9 cellular contexts compared by ENCODE assay signal in the genomic region with DNA sequence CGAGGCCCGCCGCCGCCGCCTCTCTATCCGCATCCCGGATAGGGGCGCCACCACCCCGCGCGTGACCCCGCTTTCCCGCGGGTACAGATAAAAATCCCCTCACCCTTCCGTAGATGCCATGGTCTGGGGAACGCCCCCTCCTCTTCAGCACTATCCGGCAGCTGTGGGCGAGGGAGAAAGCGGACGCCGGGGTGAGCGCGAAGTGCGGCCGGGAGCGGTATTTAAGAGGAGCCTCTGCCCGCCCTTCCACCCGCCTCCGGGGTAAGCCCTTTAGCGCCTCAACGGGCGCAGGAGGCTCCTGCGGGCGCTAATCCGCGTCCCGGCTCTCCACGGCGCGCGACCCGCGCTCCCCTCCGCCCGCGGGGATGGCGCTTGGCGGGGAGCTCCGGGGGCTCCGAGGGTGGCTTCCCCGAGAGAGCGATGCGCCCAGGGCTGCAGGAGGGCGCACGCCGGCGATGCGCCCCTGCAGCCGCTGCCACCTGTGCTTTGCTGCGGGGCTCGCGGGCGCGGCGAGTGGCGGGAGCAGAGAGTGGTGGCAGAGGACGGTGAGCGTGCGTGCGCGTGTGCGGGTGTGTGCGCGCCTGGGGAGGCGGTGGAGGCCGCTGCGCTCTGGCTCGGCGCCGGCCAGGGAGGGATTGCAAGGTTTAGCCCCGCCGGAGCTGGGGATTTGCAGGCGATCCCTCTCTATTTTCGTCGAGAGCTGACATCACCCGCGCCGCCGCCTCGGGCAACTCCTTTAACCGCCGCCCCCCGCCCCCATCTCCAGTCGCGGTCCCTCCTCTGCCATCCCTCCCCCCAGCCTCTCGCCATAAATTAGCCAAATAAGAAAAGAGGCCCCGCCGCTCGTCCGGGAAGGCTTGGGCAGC. TPM values are rescaled to one million over a fixed set of nuclear protein-coding genes. Genes with fewer than 3 reads are reported as not detected.
DNase-seq lines count a peak whose midpoint lies in the region; ATAC-seq and TF ChIP-seq lines count a peak whose summit lies in the region.
"Had no signal": no experiment of that assay in that cellular context is flagged by ENCODE, and none has a peak within 500 bp of the region (broad histone marks: within the 10 kb centered on the region; RNA-seq: fewer than 3 reads in every experiment).

Gene SLC1A2, minus strand, starts transcription at position 712 of the 866 bp plus-strand sequence. Its CDS starts 592 bp downstream, at position 120.

- peaks cover 99% of the 10 kb centered on the region for H3K27me3 Mint-ChIP-seq in neural crest cell (ENCODE audit: low read depth)

- H3K36me3 ChIP-seq in GM23248 (ENCODE audit: low read depth) (no peaks in the 10 kb centered on the region), WERI-Rb-1 (peaks cover 8% of the 10 kb centered on the region)

- H3K36me3 Mint-ChIP-seq in neural crest cell (ENCODE audit: low read depth): no peaks in the 10 kb centered on the region

- no peaks in the 10 kb centered on the region for H3K79me2 ChIP-seq in GM23248 (ENCODE audit: insufficient read depth)

- no peak for ATAC-seq in GM19395 (IDR thresholded peaks at IDR 0.05; ENCODE audit: unreplicated experiment)

- H3K9me3 Mint-ChIP-seq in neural crest cell: no peaks in the 10 kb centered on the region

- H3K4me3 Mint-ChIP-seq in neural crest cell: peak within 1 kb of the TSS; percentile 90

- no peak within 1 kb of the TSS for H3K27ac ChIP-seq in GM23248
- peak within 1 kb of the TSS; percentile 98 for H3K27ac ChIP-seq in WERI-Rb-1

- no peaks in the 10 kb centered on the region for H3K9me2 ChIP-seq in GM23248 (ENCODE audit: insufficient read depth)

- peaks cover 16% of the 10 kb centered on the region for H3F3A ChIP-seq in GM23248 (ENCODE audit: insufficient read depth)

- peak; percentile 36 for DNase-seq in AG10803 (ENCODE audit: low read depth)
- DNase-seq in GM23248: peak; percentile 71
- peak; percentile 94 for DNase-seq in WERI-Rb-1
- DNase-seq in fibroblast of pulmonary artery (ENCODE audit: low read depth): peak; percentile 13
- peak; percentile 32 for DNase-seq in neural crest cell (ENCODE audit: low read depth, low spot score)
- no peak for DNase-seq in activated gamma-delta T cell treated with Interleukin-2 at 50 U/mL for 16 hours
- DNase-seq in SHP77 treated with DMSO at 0.1 percent for 48 hours (lab: John Stamatoyannopoulos, UW): no peak

- H2AFZ ChIP-seq in GM23248: peak within 1 kb of the TSS; percentile 79

- no peaks in the 10 kb centered on the region for H4K20me1 ChIP-seq in GM23248 (ENCODE audit: insufficient read depth)

- TF ChIP-seq CTCF in AG10803 (conservative IDR thresholded peaks at IDR 0.05; ENCODE audit: low read length): no peak
- TF ChIP-seq CTCF in WERI-Rb-1 (IDR thresholded peaks at IDR 0.05; ENCODE audit: low read depth, low read length): 0 out of 2 replicates have a peak, but pooled peaks have one; percentile 6
- no peak for TF ChIP-seq CTCF in fibroblast of pulmonary artery (IDR thresholded peaks at IDR 0.05; ENCODE audit: low read length, missing control alignments)
- TF ChIP-seq CTCF in neural crest cell (conservative IDR thresholded peaks at IDR 0.05): no peak

- in situ Hi-C loops in GM23248 (cut with MboI): loop anchor here (10.0 to 25.0 kb wide), 2 partner anchors 494 to 832 kb away; no protein-coding TSS in a partner anchor

- H3K9me3 ChIP-seq in GM23248 (ENCODE audit: low read depth) (no peaks in the 10 kb centered on the region), WERI-Rb-1 (ENCODE audit: severe bottlenecking) (no peaks in the 10 kb centered on the region)

- peaks cover 26% of the 10 kb centered on the region for H3K4me1 Mint-ChIP-seq in neural crest cell

- H3K27ac Mint-ChIP-seq in neural crest cell (ENCODE audit: unreplicated experiment): no peak within 1 kb of the TSS

- 3 to 6% methylated on average over 77 to 80 of the region's 100 CpGs for WGBS in GM23248 (ENCODE audit: low coverage in 1 of 2, low lambda C conversion rate in 2 of 2, missing lambda C conversion rate in 2 of 2), 2 experiments

- H3K4me3 ChIP-seq in AG10803 (ENCODE audit: low read length) (peak within 1 kb of the TSS; percentile 56), GM23248 (peak within 1 kb of the TSS; percentile 73), WERI-Rb-1 (ENCODE audit: low read depth, low read length) (peak within 1 kb of the TSS; percentile 90), fibroblast of pulmonary artery (replicated peaks; ENCODE audit: low read depth, low read length) (peak within 1 kb of the TSS; percentile 37)

- H3K4me1 ChIP-seq in GM23248 (ENCODE audit: insufficient read depth): peaks cover 9% of the 10 kb centered on the region

- H3K27me3 ChIP-seq in GM23248 (replicated peaks; ENCODE audit: insufficient read depth) (no peaks in the 10 kb centered on the region), WERI-Rb-1 (ENCODE audit: insufficient read depth, low read depth, severe bottlenecking) (no peaks in the 10 kb centered on the region)

- peak within 1 kb of the TSS; percentile 70 for H3K9ac ChIP-seq in GM23248

- H3K4me2 ChIP-seq in GM23248 (ENCODE audit: unreplicated experiment): peak within 1 kb of the TSS; percentile 94

RNA-seq across cellular contexts. Expression of gene SLC1A2, which starts in this region (rescaled TPM):
- total RNA-seq in GM23248 (2014; rRNA removed; shearing (Covaris generic)): 1.2 and 1.5 TPM in 2 replicates
- 0.49 and 0.88 TPM in 2 replicates for polyA plus RNA-seq in GM23248 (2016; fragmentation: Nextera tagmentation; extraction: Ambion mirVana)
- total RNA-seq in neural crest cell: 2.4 and 2.7 TPM in 2 replicates
- total RNA-seq: pulmonary artery endothelial cell had no signal

Comparison
In these comparisons a context has a peak if more than half of its experiments do, and no peak if none do; other contexts are left out.
1. DNase-seq: peak in AG10803 (single experiment), GM23248 (single experiment), WERI-Rb-1 (single experiment), fibroblast of pulmonary artery (single experiment) and neural crest cell (single experiment); none in activated gamma-delta T cell treated with Interleukin-2 at 50 U/mL for 16 hours (single experiment) and SHP77 treated with DMSO at 0.1 percent for 48 hours (single experiment).
2. H3K4me3 ChIP-seq: peak in every context shown above with its lines; median percentile 90 in WERI-Rb-1; 73 in GM23248; 56 in AG10803; 37 in fibroblast of pulmonary artery.